ENCODE assay signal across 18 cellular contexts in genomic region chr7:34327681-34328080, GRCh38.
DNase-seq lines count a peak whose midpoint lies in the region; FAIRE-seq and TF ChIP-seq lines count a peak whose summit lies in the region.
"Had no signal": no experiment of that assay in that cellular context is flagged by ENCODE, and none has a peak within 500 bp of the region (broad histone marks: within the 10 kb centered on the region; RNA-seq: fewer than 3 reads in every experiment).

No MANE protein-coding gene starts in this region.

- peak overlapping the region; percentile 13 for H2AFZ ChIP-seq in mammary epithelial cell (ENCODE audit: low read depth, low read length)
- H2AFZ ChIP-seq in smooth muscle cell (ENCODE audit: low read depth) = no peak overlapping the region

- H3K9me3 ChIP-seq in mammary epithelial cell (replicated peaks; ENCODE audit: insufficient read depth, low read length) (no peaks in the 10 kb centered on the region), uterus (no peaks in the 10 kb centered on the region), smooth muscle cell (replicated peaks; ENCODE audit: low read depth) (no peaks in the 10 kb centered on the region)
- H3K9me3 ChIP-seq: Caco-2 had no signal

- no peaks in the 10 kb centered on the region for H3K79me2 ChIP-seq in mammary epithelial cell (ENCODE audit: insufficient read depth, low read length)
- H3K79me2 ChIP-seq in smooth muscle cell (ENCODE audit: low read depth) = no peaks in the 10 kb centered on the region

- 100% methylated on average over 1 of the region's 1 CpG for WGBS in mammary epithelial cell (ENCODE audit: low coverage, missing lambda C conversion rate)
- 92% methylated on average over 1 of the region's 1 CpG for WGBS in smooth muscle cell (ENCODE audit: low lambda C conversion rate)

- H3K27me3 Mint-ChIP-seq in MCF 10A (ENCODE audit: insufficient read depth, unreplicated experiment) = no peaks in the 10 kb centered on the region

- H3K27me3 ChIP-seq in mammary epithelial cell (ENCODE audit: insufficient read depth, low read length) (no peaks in the 10 kb centered on the region), uterus (no peaks in the 10 kb centered on the region), smooth muscle cell (ENCODE audit: low read depth) (no peaks in the 10 kb centered on the region)

- H3K4me3 ChIP-seq in mammary epithelial cell (replicated peaks in 1 of 3; ENCODE audit: insufficient read depth in 1 of 3, low read depth in 2 of 3, low read length in 3 of 3) (no peak overlapping the region), epithelial cell of esophagus (ENCODE audit: low read length) (no peak overlapping the region), uterus (no peak overlapping the region), smooth muscle cell (no peak overlapping the region)

- POLR2A ChIA-PET in MCF 10A (lab: Yijun Ruan, JAX) = no interaction called here

- intact Hi-C loops in mammary epithelial cell (cut with micrococcal nuclease) (no loop called here), MCF 10A (cut with micrococcal nuclease) (no loop called here), uterus (cut with DNase I; ENCODE audit: low total_unique reads) (no loop called here)

- no peaks in the 10 kb centered on the region for H3K36me3 Mint-ChIP-seq in MCF 10A (ENCODE audit: insufficient read depth, unreplicated experiment)

- no peak overlapping the region for H3K27ac ChIP-seq in mammary epithelial cell (ENCODE audit: insufficient read depth, low read depth, low read length)
- no peak overlapping the region for H3K27ac ChIP-seq in uterus
- H3K27ac ChIP-seq in smooth muscle cell (ENCODE audit: low read depth) = no peak overlapping the region
- H3K27ac ChIP-seq: C4-2B had no signal

- TF ChIP-seq POLR2A in uterus (IDR thresholded peaks at IDR 0.05) = no peak

- H3K4me1 ChIP-seq in mammary epithelial cell (ENCODE audit: insufficient read depth, low read length) (peaks cover 5% of the 10 kb centered on the region), uterus (no peaks in the 10 kb centered on the region), smooth muscle cell (ENCODE audit: low read depth) (no peaks in the 10 kb centered on the region)
- H3K4me1 ChIP-seq: Caco-2 had no signal

- CTCF ChIA-PET in mammary epithelial cell (lab: Charles Lee; ENCODE audit: low non-redundant PET) (interaction anchor here (0.5 kb wide), 1 partner anchor 57 kb away, joined by 16 read pairs; no protein-coding TSS in a partner anchor), MCF 10A (lab: Yijun Ruan, JAX) (no interaction called here)

- H3K9me3 Mint-ChIP-seq in MCF 10A (ENCODE audit: unreplicated experiment) = no peaks in the 10 kb centered on the region

- no TSS peak for BruUV-seq in mammary epithelial cell (replicated peaks; lab: Mats Ljungman, UMichigan)
- no TSS peak for BruUV-seq in MCF 10A (replicated peaks; lab: Mats Ljungman, UMichigan)

- H3K36me3 ChIP-seq in mammary epithelial cell (ENCODE audit: insufficient read depth, low read length) = no peaks in the 10 kb centered on the region
- H3K36me3 ChIP-seq in uterus = no peaks in the 10 kb centered on the region
- no peaks in the 10 kb centered on the region for H3K36me3 ChIP-seq in smooth muscle cell (ENCODE audit: low read depth)

- no peaks in the 10 kb centered on the region for H4K20me1 ChIP-seq in mammary epithelial cell (ENCODE audit: insufficient read depth, low read length)
- H4K20me1 ChIP-seq in smooth muscle cell (ENCODE audit: low read depth) = no peaks in the 10 kb centered on the region

- no peak overlapping the region for H3K4me3 Mint-ChIP-seq in MCF 10A (ENCODE audit: unreplicated experiment)

- peaks cover 5% of the 10 kb centered on the region for H3K4me1 Mint-ChIP-seq in MCF 10A (ENCODE audit: insufficient read depth, unreplicated experiment)

- no peak for FAIRE-seq in RCC 7860 (lab: Jason Lieb, UNC)
- FAIRE-seq: G401.6 had no signal

- no peak overlapping the region for H3K27ac Mint-ChIP-seq in MCF 10A (ENCODE audit: low read depth, unreplicated experiment)

- dilution Hi-C loops in mammary epithelial cell (cut with HindIII; ENCODE audit: low sequenced_read_pairs) = no loop called here

- no peak overlapping the region for H3K9ac ChIP-seq in mammary epithelial cell (ENCODE audit: insufficient read depth, low read length)
- H3K9ac ChIP-seq in smooth muscle cell (ENCODE audit: low read depth) = no peak overlapping the region

- H3F3A ChIP-seq in smooth muscle cell (ENCODE audit: low read depth) = no peaks in the 10 kb centered on the region

- TF ChIP-seq CTCF in mammary epithelial cell (conservative IDR thresholded peaks at IDR 0.05 in 1 of 2, IDR thresholded peaks at IDR 0.05 in 1 of 2; ENCODE audit: extremely low read depth in 1 of 2, insufficient read depth in 1 of 2, low read depth in 1 of 2, low read length in 2 of 2) (no peak), MCF 10A (IDR thresholded peaks at IDR 0.05; ENCODE audit: unreplicated experiment) (no peak), epithelial cell of esophagus (IDR thresholded peaks at IDR 0.05; ENCODE audit: insufficient read depth, low read depth, low read length, missing control alignments) (no peak), uterus (IDR thresholded peaks at IDR 0.05) (no peak), smooth muscle cell (IDR thresholded peaks at IDR 0.05; ENCODE audit: borderline replicate concordance, insufficient read depth, poor library complexity, severe bottlenecking) (no peak)

- H3K4me2 ChIP-seq in mammary epithelial cell (ENCODE audit: insufficient read depth, low read depth, low read length) = no peak overlapping the region
- no peak overlapping the region for H3K4me2 ChIP-seq in smooth muscle cell

- DNase-seq in mammary epithelial cell = no peak
- DNase-seq in MCF 10A (ENCODE audit: unreplicated experiment) = no peak
- peak; percentile 46 for DNase-seq in RCC 7860 (ENCODE audit: low spot score)
- peak; percentile 23 for DNase-seq in epithelial cell of esophagus (ENCODE audit: low read depth)
- DNase-seq in uterus = no peak
- DNase-seq in smooth muscle cell (lab: John Stamatoyannopoulos, UW; ENCODE audit: unreplicated experiment) = no peak
- DNase-seq in COR-L47 (lab: John Stamatoyannopoulos, UW) = no peak
- DNase-seq in GOT3 (lab: John Stamatoyannopoulos, UW) = no peak
- DNase-seq: 8988T; Caco-2; DMS53; Karpas-422; NCI-H1417 treated with DMSO at 0.1 percent for 48 hours; NCI-H2029 treated with DMSO at 0.1 percent for 48 hours; NCI-H524 treated with DMSO at 0.1 percent for 48 hours; NK-92 treated with Interleukin-12 subunit alpha and Interleukin-12 subunit beta, amount 100 ng/mL, for 24 hours had no signal

- in situ Hi-C loops in mammary epithelial cell (cut with MboI; ENCODE audit: low sequenced_read_pairs in 2 of 2) = no loop called here

Comparison
In these comparisons a context has a peak if more than half of its experiments do, and no peak if none do; other contexts are left out.
1. DNase-seq: peak in RCC 7860 (single experiment) and epithelial cell of esophagus (single experiment); none in mammary epithelial cell (single experiment), MCF 10A (single experiment), uterus (0 of 2), smooth muscle cell (single experiment), COR-L47 (single experiment) and GOT3 (single experiment).